Comparison of ENCODE assay signal across 21 cellular contexts in genomic region chr2:42963452-42964068, GRCh38.
DNase-seq lines count a peak whose midpoint lies in the region; ATAC-seq and TF ChIP-seq lines count a peak whose summit lies in the region.
"Had no signal": no experiment of that assay in that cellular context is flagged by ENCODE, and none has a peak within 500 bp of the region (broad histone marks: within the 10 kb centered on the region; RNA-seq: fewer than 3 reads in every experiment).

No MANE protein-coding gene starts in this region.

- TF ChIP-seq CTCF in lower lobe of right lung (IDR thresholded peaks at IDR 0.05), result no peak
- no peak for TF ChIP-seq CTCF in thoracic aorta (IDR thresholded peaks at IDR 0.05)

- no peaks in the 10 kb centered on the region for H4K20me1 ChIP-seq in BLaER1 treated with 17β-estradiol and CSF1 and Interleukin-3, amounts not matched to agents 10 nM and 100 nM

- no peaks in the 10 kb centered on the region for H3K36me3 ChIP-seq in BLaER1 treated with 17β-estradiol and CSF1 and Interleukin-3, amounts not matched to agents 10 nM and 100 nM
- H3K36me3 ChIP-seq in adipocyte (ENCODE audit: control insufficient read depth, insufficient read depth, low read length, severe bottlenecking) (no peaks in the 10 kb centered on the region), lower lobe of right lung (no peaks in the 10 kb centered on the region), thoracic aorta (no peaks in the 10 kb centered on the region)
- H3K36me3 ChIP-seq: neural progenitor cell, upper lobe of left lung had no signal

- intact Hi-C loops in lower lobe of right lung (cut with DNase I) (no loop called here), posterior vena cava (cut with DNase I) (no loop called here)

- no peaks in the 10 kb centered on the region for H3K27me3 ChIP-seq in BLaER1 treated with 17β-estradiol and CSF1 and Interleukin-3, amounts not matched to agents 10 nM and 100 nM
- H3K27me3 ChIP-seq in adipocyte (replicated peaks; ENCODE audit: control insufficient read depth, insufficient read depth, low read length), result no peaks in the 10 kb centered on the region
- no peaks in the 10 kb centered on the region for H3K27me3 ChIP-seq in lower lobe of right lung (ENCODE audit: low read depth)
- no peaks in the 10 kb centered on the region for H3K27me3 ChIP-seq in thoracic aorta (replicated peaks; ENCODE audit: insufficient read depth)
- H3K27me3 ChIP-seq: neural progenitor cell, upper lobe of left lung had no signal

- peak overlapping the region in 9 of 11 experiments; percentile 71 to 92 (median 85); a peak in 17 of 22 replicates for H3K9ac ChIP-seq in BLaER1 treated with 17β-estradiol and CSF1 and Interleukin-3, amounts not matched to agents 10 nM and 100 nM
- peak overlapping the region; percentile 87 for H3K9ac ChIP-seq in adipocyte (ENCODE audit: low read length)
- H3K9ac ChIP-seq: neural progenitor cell had no signal

- peaks cover 67 to 94% (median 86%) of the 10 kb centered on the region in 10 experiments for H3K4me1 ChIP-seq in BLaER1 treated with 17β-estradiol and CSF1 and Interleukin-3, amounts not matched to agents 10 nM and 100 nM
- H3K4me1 ChIP-seq in adipocyte (ENCODE audit: control insufficient read depth, insufficient read depth, low read length) (peaks cover 82% of the 10 kb centered on the region), lower lobe of right lung (peaks cover 58% of the 10 kb centered on the region), thoracic aorta (ENCODE audit: control insufficient read depth in 1 of 2, low read depth in 2 of 2) (peaks cover 55 to 90% of the 10 kb centered on the region in 2 donors)

- no peak for DNase-seq in adipocyte (ENCODE audit: low read depth)
- DNase-seq in lower lobe of right lung, result no peak
- no peak for DNase-seq in thoracic aorta (ENCODE audit: low spot score)
- DNase-seq in posterior vena cava (ENCODE audit: low spot score), result no peak
- no peak for DNase-seq in NCI-H748 treated with DMSO at 0.1 percent for 48 hours (lab: John Stamatoyannopoulos, UW)
- DNase-seq: activated CD4-positive, alpha-beta T cell treated with anti-CD3 and anti-CD28 coated beads, Interleukin-2, amount 10 ng/mL, durations not matched to agents 24 days and 14 days; activated naive CD4-positive, alpha-beta T cell treated with anti-CD3 and anti-CD28 coated beads for 36 hours; cortex of kidney; DND-41; NCI-H1105 treated with DMSO at 0.1 percent for 48 hours; NCI-H2081 treated with DMSO at 0.1 percent for 48 hours; NCI-H446; stimulated activated CD4-positive, alpha-beta T cell treated with anti-CD3 and anti-CD28 coated beads, Interleukin-4, amount 100 ng/mL, for 24 hours; upper lobe of left lung had no signal

- peak overlapping the region in 9 of 11 experiments; percentile 78 to 99 (median 97); a peak in 17 of 22 replicates for H3K27ac ChIP-seq in BLaER1 treated with 17β-estradiol and CSF1 and Interleukin-3, amounts not matched to agents 10 nM and 100 nM
- peak overlapping the region; percentile 9 for H3K27ac ChIP-seq in lower lobe of right lung
- H3K27ac ChIP-seq in thoracic aorta, result peak overlapping the region; percentile 91 to 92
- H3K27ac ChIP-seq: C4-2B, neural progenitor cell, VCaP had no signal

- peak overlapping the region; percentile 66 to 93 (median 87) for H3K4me2 ChIP-seq in BLaER1 treated with 17β-estradiol and CSF1 and Interleukin-3, amounts not matched to agents 10 nM and 100 nM
- H3K4me2 ChIP-seq: neural progenitor cell had no signal

- peak overlapping the region in 1 of 10 experiments; percentile 48; a peak in 2 of 20 replicates for H3K4me3 ChIP-seq in BLaER1 treated with 17β-estradiol and CSF1 and Interleukin-3, amounts not matched to agents 10 nM and 100 nM
- H3K4me3 ChIP-seq in adipocyte (ENCODE audit: low read length) (no peak overlapping the region), lower lobe of right lung (no peak overlapping the region), thoracic aorta (no peak overlapping the region)
- H3K4me3 ChIP-seq: neural progenitor cell, upper lobe of left lung had no signal

- H3K9me3 ChIP-seq in BLaER1 treated with 17β-estradiol and CSF1 and Interleukin-3, amounts not matched to agents 10 nM and 100 nM (replicated peaks in 1 of 11), result no peaks in the 10 kb centered on the region
- H3K9me3 ChIP-seq in adipocyte (ENCODE audit: control insufficient read depth, low read length), result no peaks in the 10 kb centered on the region
- H3K9me3 ChIP-seq in lower lobe of right lung, result no peaks in the 10 kb centered on the region
- H3K9me3 ChIP-seq in thoracic aorta, result no peaks in the 10 kb centered on the region
- H3K9me3 ChIP-seq: upper lobe of left lung had no signal

- ATAC-seq in lower lobe of right lung (no peak), thoracic aorta (ENCODE audit: insufficient number of reproducible peaks, low FRiP score, low read depth) (no peak), GM18870 (IDR thresholded peaks at IDR 0.05; ENCODE audit: unreplicated experiment) (no peak)
- ATAC-seq: esophagus mucosa, HCT116 had no signal

Comparison
In these comparisons a context has a peak if more than half of its experiments do, and no peak if none do; other contexts are left out.
1. H3K27ac ChIP-seq: peak in every context shown above with its lines; median percentile 97 in BLaER1 treated with 17β-estradiol and CSF1 and Interleukin-3, amounts not matched to agents 10 nM and 100 nM; 92 in thoracic aorta; 9 in lower lobe of right lung.